In the genomic region with DNA sequence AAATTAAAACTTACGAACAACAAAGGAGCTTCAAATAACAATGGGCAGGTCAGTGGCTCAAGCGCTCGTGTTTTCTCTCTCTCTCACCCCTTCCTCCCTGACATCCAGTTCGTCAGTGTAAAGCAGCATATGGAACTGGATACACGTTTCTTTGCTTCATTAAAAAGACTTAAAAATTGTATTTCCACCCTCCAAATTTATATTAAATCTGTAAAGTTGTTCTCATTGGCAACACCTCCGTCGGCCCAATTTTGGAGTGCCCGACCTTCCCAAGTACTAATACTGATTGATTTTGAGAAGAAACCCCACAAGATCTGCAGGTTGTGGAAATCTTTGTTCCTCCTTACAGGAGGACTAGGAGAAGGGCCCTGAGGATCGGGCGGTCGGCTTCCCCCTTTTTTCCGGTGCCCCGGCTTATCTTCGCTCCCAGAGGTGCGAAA, we compare ENCODE assay signal across 10 cellular contexts. TPM values are rescaled to one million over a fixed set of nuclear protein-coding genes. Genes with fewer than 3 reads are reported as not detected.
DNase-seq lines count a peak whose midpoint lies in the region; ATAC-seq and TF ChIP-seq lines count a peak whose summit lies in the region.
"Had no signal": no experiment of that assay in that cellular context is flagged by ENCODE, and none has a peak within 500 bp of the region (broad histone marks: within the 10 kb centered on the region; RNA-seq: fewer than 3 reads in every experiment).

No MANE protein-coding gene starts in this region.

- ATAC-seq in SK-N-SH treated with all-trans-retinoic acid at 6 μM for 48 hours: no peak
- no peak for ATAC-seq in IMR-90 (ENCODE audit: low read depth)
- no peak for ATAC-seq in psoas muscle
- no peak for ATAC-seq in HG02970 (IDR thresholded peaks at IDR 0.05; ENCODE audit: low FRiP score, unreplicated experiment)
- ATAC-seq: naive thymus-derived CD8-positive, alpha-beta T cell had no signal

- CTCF ChIA-PET in SK-N-SH (lab: Yijun Ruan, JAX): interaction anchor here (0.6 to 1.0 kb wide), 2 partner anchors 138 to 181 kb away, joined by 3 read pairs; no protein-coding TSS in a partner anchor
- CTCF ChIA-PET in IMR-90 (lab: Yijun Ruan, JAX): no interaction called here
- CTCF ChIA-PET in OCI-LY7 (lab: Charles Lee; ENCODE audit: unreplicated experiment): no interaction called here

- H3K27ac ChIP-seq in SK-N-SH (ENCODE audit: low read depth in 2 of 2, low read length in 1 of 2) (no peak overlapping the region), IMR-90 (ENCODE audit: insufficient read depth, low read length) (no peak overlapping the region), dorsolateral prefrontal cortex (peak overlapping the region in 51 of 59 donors; percentile 21 to 94 (median 76)), psoas muscle (no peak overlapping the region), OCI-LY7 (ENCODE audit: low read depth, low read length, poor library complexity, severe bottlenecking) (no peak overlapping the region)

- no peak overlapping the region for H4K8ac ChIP-seq in IMR-90 (ENCODE audit: low read depth in 2 of 2, low read length in 2 of 2)

- H3K23ac ChIP-seq in IMR-90 (ENCODE audit: low read depth, low read length): no peak overlapping the region

- TF ChIP-seq POLR2A in IMR-90 (IDR thresholded peaks at IDR 0.05; ENCODE audit: low read depth, low read length): no peak

- H3K18ac ChIP-seq in IMR-90 (ENCODE audit: low read depth, low read length): no peak overlapping the region

- H3K4me3 ChIP-seq in SK-N-SH (ENCODE audit: low read depth in 2 of 2, low read length in 1 of 2) (peak overlapping the region; percentile 27 to 38; a peak in 2 of 4 replicates), IMR-90 (ENCODE audit: insufficient read depth, low read depth, low read length) (no peak overlapping the region), dorsolateral prefrontal cortex (peak overlapping the region; percentile 22 to 77 (median 63)), psoas muscle (peak overlapping the region; percentile 42), OCI-LY7 (ENCODE audit: low read depth, low read length, poor library complexity, severe bottlenecking) (no peak overlapping the region)

- H4K91ac ChIP-seq in IMR-90 (ENCODE audit: insufficient read depth, low read depth, low read length): no peak overlapping the region

- no peak overlapping the region for H3K9ac ChIP-seq in SK-N-SH
- H3K9ac ChIP-seq in IMR-90 (ENCODE audit: low read depth, low read length): no peak overlapping the region

- no peak for TF ChIP-seq EP300 in SK-N-SH (IDR thresholded peaks at IDR 0.05; ENCODE audit: borderline replicate concordance in 1 of 2, low read depth in 1 of 2, low read length in 1 of 2)

- peaks cover 0 to 42% of the 10 kb centered on the region in 2 experiments; a peak in 1 of 4 replicates for H3K4me1 ChIP-seq in SK-N-SH (ENCODE audit: control insufficient read depth in 1 of 2, insufficient read depth in 2 of 2, low read depth in 1 of 2, low read length in 1 of 2)
- H3K4me1 ChIP-seq in IMR-90 (ENCODE audit: control insufficient read depth, insufficient read depth, low read length): peaks cover 4% of the 10 kb centered on the region
- H3K4me1 ChIP-seq in psoas muscle: peaks cover 14% of the 10 kb centered on the region
- H3K4me1 ChIP-seq in OCI-LY7 (ENCODE audit: insufficient read depth, low read length, poor library complexity, severe bottlenecking): no peaks in the 10 kb centered on the region

- no peak overlapping the region for H2AK5ac ChIP-seq in IMR-90 (ENCODE audit: low read depth, low read length)

- WGBS in SK-N-SH (ENCODE audit: low lambda C conversion rate): 12% methylated on average over 13 of the region's 15 CpGs
- WGBS in IMR-90 (ENCODE audit: extremely low coverage in 2 of 2, insufficient read length in 1 of 2), 2 experiments: 0% methylated on average over 1 of the region's 15 CpGs; no CpG with 5 or more reads in 1 of the 2 experiments
- 6 to 11% (median 9%) methylated on average over 15 of the region's 15 CpGs for WGBS in psoas muscle, 3 donors

- TF ChIP-seq CTCF in SK-N-SH (IDR thresholded peaks at IDR 0.05) (no peak), IMR-90 (conservative IDR thresholded peaks at IDR 0.05; ENCODE audit: low read depth, low read length) (no peak), dorsolateral prefrontal cortex (IDR thresholded peaks at IDR 0.05 in 54 of 56, conservative IDR thresholded peaks at IDR 0.05 in 2 of 56; ENCODE audit: low read depth in 1 of 56, partially characterized antibody in 56 of 56) (no peak), psoas muscle (IDR thresholded peaks at IDR 0.05) (no peak), OCI-LY7 (conservative IDR thresholded peaks at IDR 0.05; ENCODE audit: low read length) (no peak)

- H4K20me1 ChIP-seq in SK-N-SH (ENCODE audit: insufficient read depth) (no peaks in the 10 kb centered on the region), IMR-90 (ENCODE audit: insufficient read depth, low read length) (peaks cover 8% of the 10 kb centered on the region; the same call in 1 of the 2 replicates), OCI-LY7 (ENCODE audit: insufficient read depth, low read length) (no peaks in the 10 kb centered on the region)

- in situ Hi-C loops in IMR-90 (cut with MboI; ENCODE audit: low sequenced_read_pairs): no loop called here

- no peak overlapping the region for H3K4ac ChIP-seq in IMR-90 (ENCODE audit: low read depth, low read length)

- H2AK9ac ChIP-seq in IMR-90 (replicated peaks; ENCODE audit: low read depth, low read length, poor library complexity): no peak overlapping the region

- no peak overlapping the region for H2BK5ac ChIP-seq in IMR-90 (ENCODE audit: low read depth, low read length, poor library complexity, severe bottlenecking)

- H2AFZ ChIP-seq in SK-N-SH (ENCODE audit: low read depth): no peak overlapping the region
- H2AFZ ChIP-seq in IMR-90 (replicated peaks; ENCODE audit: low read length, poor library complexity): peak overlapping the region; percentile 63
- H2AFZ ChIP-seq in OCI-LY7 (ENCODE audit: low read length): no peak overlapping the region

- H3K79me2 ChIP-seq in SK-N-SH (ENCODE audit: insufficient read depth) (no peaks in the 10 kb centered on the region), OCI-LY7 (ENCODE audit: insufficient read depth, low read depth, low read length) (no peaks in the 10 kb centered on the region)

- POLR2A ChIA-PET in SK-N-SH (lab: Yijun Ruan, JAX): no interaction called here
- POLR2A ChIA-PET in IMR-90 (lab: Charles Lee; ENCODE audit: unreplicated experiment): no interaction called here
- POLR2A ChIA-PET in OCI-LY7 (lab: Charles Lee): interaction anchor here (0.6 kb wide), 1 partner anchor 311 kb away, joined by 3 read pairs; no protein-coding TSS in a partner anchor

- H3K56ac ChIP-seq in IMR-90 (ENCODE audit: extremely low read depth, insufficient read depth, low read length): no peak overlapping the region

- no peak overlapping the region for H4K5ac ChIP-seq in IMR-90 (ENCODE audit: low read depth, low read length)

- TF ChIP-seq RAD21 in SK-N-SH (IDR thresholded peaks at IDR 0.05; ENCODE audit: low read length): no peak
- TF ChIP-seq RAD21 in IMR-90 (IDR thresholded peaks at IDR 0.05; ENCODE audit: low read length): no peak

- dilution Hi-C loops in IMR-90 (cut with HindIII; ENCODE audit: low sequenced_read_pairs, unreplicated experiment): no loop called here

- H3K27me3 ChIP-seq in SK-N-SH (ENCODE audit: insufficient read depth) (peaks cover 65% of the 10 kb centered on the region), IMR-90 (ENCODE audit: control insufficient read depth, insufficient read depth, low read length) (peaks cover 80% of the 10 kb centered on the region), dorsolateral prefrontal cortex (peaks cover 0 to 88% (median 55%) of the 10 kb centered on the region in 45 donors), psoas muscle (ENCODE audit: insufficient read depth in 3 of 3, low read length in 2 of 3) (peaks cover 7 to 93% (median 44%) of the 10 kb centered on the region in 3 donors)

- no peaks in the 10 kb centered on the region for H3K36me3 ChIP-seq in SK-N-SH (replicated peaks in 1 of 2; ENCODE audit: control insufficient read depth in 1 of 2, insufficient read depth in 2 of 2, low read length in 1 of 2)
- no peaks in the 10 kb centered on the region for H3K36me3 ChIP-seq in IMR-90 (ENCODE audit: control insufficient read depth, insufficient read depth, low read length)
- H3K36me3 ChIP-seq in psoas muscle (ENCODE audit: insufficient read depth in 1 of 2, low read depth in 1 of 2): no peaks in the 10 kb centered on the region
- H3K36me3 ChIP-seq in OCI-LY7 (ENCODE audit: insufficient read depth, low read length): no peaks in the 10 kb centered on the region

- H3F3A ChIP-seq in SK-N-SH (replicated peaks; ENCODE audit: insufficient read depth): no peaks in the 10 kb centered on the region

- H2BK20ac ChIP-seq in IMR-90 (ENCODE audit: low read depth, low read length): no peak overlapping the region

- H3K9me2 ChIP-seq in SK-N-SH: no peaks in the 10 kb centered on the region
- H3K9me2 ChIP-seq in OCI-LY7 (ENCODE audit: insufficient read depth, low read length): no peaks in the 10 kb centered on the region

- intact Hi-C loops in IMR-90 (cut with micrococcal nuclease): no loop called here
- intact Hi-C loops in dorsolateral prefrontal cortex (cut with DNase I): loop anchor here in 1 of 2 donors (5.0 to 10.0 kb wide), 3 partner anchors 46 to 183 kb away; a partner anchor contains a TSS
- intact Hi-C loops in psoas muscle (cut with DNase I): no loop called here
- intact Hi-C loops in OCI-LY7 (cut with micrococcal nuclease; ENCODE audit: unreplicated experiment): no loop called here

- H3K9me3 ChIP-seq in SK-N-SH: no peaks in the 10 kb centered on the region
- peaks cover 12% of the 10 kb centered on the region for H3K9me3 ChIP-seq in IMR-90 (ENCODE audit: control insufficient read depth, insufficient read depth, low read length)
- no peaks in the 10 kb centered on the region for H3K9me3 ChIP-seq in psoas muscle
- H3K9me3 ChIP-seq in OCI-LY7 (ENCODE audit: low read length): no peaks in the 10 kb centered on the region

- BruUV-seq in IMR-90 (replicated peaks; lab: Mats Ljungman, UMichigan) (no TSS peak), OCI-LY7 (replicated peaks; lab: Mats Ljungman, UMichigan) (no TSS peak)

- no peak for DNase-seq in SK-N-SH
- DNase-seq in IMR-90: no peak
- no peak for DNase-seq in dorsolateral prefrontal cortex
- no peak for DNase-seq in psoas muscle
- DNase-seq in activated naive CD4-positive, alpha-beta T cell treated with Interleukin-2 at 50 U/mL for 16 hours: no peak
- no peak for DNase-seq in OCI-LY7 (ENCODE audit: low spot score)
- DNase-seq: MV-4-11; naive thymus-derived CD8-positive, alpha-beta T cell had no signal

- peak overlapping the region; percentile 80 for H3K4me2 ChIP-seq in SK-N-SH
- H3K4me2 ChIP-seq in IMR-90 (ENCODE audit: low read depth, low read length): no peak overlapping the region; the same call in 1 of the 2 replicates
- H3K4me2 ChIP-seq in OCI-LY7 (ENCODE audit: low read length): no peak overlapping the region

- no peak overlapping the region for H2BK120ac ChIP-seq in IMR-90 (ENCODE audit: low read depth, low read length)

- H3K14ac ChIP-seq in IMR-90 (replicated peaks; ENCODE audit: low read depth, low read length): no peak overlapping the region

- no peak overlapping the region for H2BK15ac ChIP-seq in IMR-90 (ENCODE audit: low read depth, low read length)

- H3K9me1 ChIP-seq in IMR-90 (ENCODE audit: insufficient read depth, low read length): no peaks in the 10 kb centered on the region; the same call in 1 of the 2 replicates

- H3K79me1 ChIP-seq in IMR-90 (ENCODE audit: low read depth in 1 of 2, low read length in 2 of 2): no peaks in the 10 kb centered on the region

RNA-seq across cellular contexts. Expression of a gene that starts 2.2 kb away (rescaled TPM):
- polyA plus RNA-seq in SK-N-SH (2012; rRNA removed) (under 0.01 TPM in 1 of 2 replicates, not detected in the other), IMR-90 (2012; rRNA removed) (0.06 TPM in 1 of 2 replicates, not detected in the other), psoas muscle (under 1 TPM in 2 of 3 donors, not detected in 1; 0.01 to 0.12 TPM)
- polyA plus RNA-seq in SK-N-SH (2012; cell fraction: cytosol; rRNA removed): 0.01 TPM in 1 of 2 replicates, not detected in the other
- 0.08 and 0.09 TPM in 2 replicates for polyA plus RNA-seq in SK-N-SH (2012; cell fraction: nucleus; rRNA removed)
- total RNA-seq in IMR-90 (2012; rRNA removed) (not detected in 2 replicates), dorsolateral prefrontal cortex (100 to 1,000 TPM in 55 of 120 experiments, 10 to 100 TPM in 65; 44.3 to 153 (median 97.3) TPM), psoas muscle (not detected), OCI-LY7 (2022) (0.06 TPM in 1 of 2 replicates, not detected in the other)
- polyA plus RNA-seq in IMR-90 (2012; cell fraction: cytosol; rRNA removed): 0.02 TPM in 1 of 2 replicates, not detected in the other
- polyA plus RNA-seq in IMR-90 (2012; cell fraction: nucleus; rRNA removed; ENCODE audit: low replicate concordance): 0.11 and 0.35 TPM in 2 replicates
- 0.03 and 0.05 TPM in 2 replicates for total RNA-seq in OCI-LY7 (2014; rRNA removed; shearing (Covaris generic))
- total RNA-seq: naive thymus-derived CD8-positive, alpha-beta T cell had no signal
- polyA plus RNA-seq: naive thymus-derived CD8-positive, alpha-beta T cell had no signal

Comparison
In these comparisons a context has a peak if more than half of its experiments do, and no peak if none do; other contexts are left out.
1. H3K27ac ChIP-seq: peak in dorsolateral prefrontal cortex (51 of 59); none in SK-N-SH (0 of 2), IMR-90 (single experiment), psoas muscle (single experiment) and OCI-LY7 (single experiment).
2. H3K4me3 ChIP-seq: peak in SK-N-SH (2 of 2), dorsolateral prefrontal cortex (59 of 59) and psoas muscle (single experiment); none in IMR-90 (single experiment) and OCI-LY7 (single experiment).
3. RNA of a gene that starts 2.2 kb away (total RNA-seq): 44.3 to 153 TPM in dorsolateral prefrontal cortex; 0.03 to 0.06 TPM in OCI-LY7, not detected in IMR-90 and not detected in psoas muscle; every median in the first group is over 10 times any median in the second.